In genomic region chr16:70453117-70453890, GRCh38 we compare ENCODE assay signal across 7 cellular contexts. TPM values are rescaled to one million over a fixed set of nuclear protein-coding genes. Genes with fewer than 3 reads are reported as not detected.
DNase-seq lines count a peak whose midpoint lies in the region; ATAC-seq and TF ChIP-seq lines count a peak whose summit lies in the region.

No MANE protein-coding gene starts in this region.

- no peaks in the 10 kb centered on the region for H3K9me3 Mint-ChIP-seq in activated T-helper 17 cell treated with anti-CD3 and anti-CD28 coated beads, Interleukin-2, amount 50 U/mL, for 72 hours
- no peaks in the 10 kb centered on the region for H3K9me3 Mint-ChIP-seq in stimulated activated effector memory CD8-positive, alpha-beta T cell treated with anti-CD3 and anti-CD28 coated beads, Interleukin-12 subunit alpha, Interleukin-12 subunit beta, amount 100 ng/mL, for 72 hours

- no peaks in the 10 kb centered on the region for H3K27me3 Mint-ChIP-seq in activated T-helper 17 cell treated with anti-CD3 and anti-CD28 coated beads, Interleukin-2, amount 50 U/mL, for 72 hours

- H3K4me1 Mint-ChIP-seq in activated T-helper 17 cell treated with anti-CD3 and anti-CD28 coated beads, Interleukin-2, amount 50 U/mL, for 72 hours = peaks cover 6% of the 10 kb centered on the region
- peaks cover 13% of the 10 kb centered on the region for H3K4me1 Mint-ChIP-seq in stimulated activated effector memory CD8-positive, alpha-beta T cell treated with anti-CD3 and anti-CD28 coated beads, Interleukin-12 subunit alpha, Interleukin-12 subunit beta, amount 100 ng/mL, for 72 hours

- peak overlapping the region; percentile 90 for H3K27ac Mint-ChIP-seq in activated T-helper 17 cell treated with anti-CD3 and anti-CD28 coated beads, Interleukin-2, amount 50 U/mL, for 72 hours
- peak overlapping the region; percentile 94 for H3K27ac Mint-ChIP-seq in stimulated activated effector memory CD8-positive, alpha-beta T cell treated with anti-CD3 and anti-CD28 coated beads, Interleukin-12 subunit alpha, Interleukin-12 subunit beta, amount 100 ng/mL, for 72 hours

- H3K4me3 ChIP-seq in HFF-Myc (replicated peaks; ENCODE audit: low read depth, low read length) (peak overlapping the region; percentile 83), iPS-11a (ENCODE audit: low read depth, low read length) (peak overlapping the region; percentile 75)

- intact Hi-C loops in head of caudate nucleus (cut with DNase I) = no loop called here

- peak overlapping the region; percentile 87 for H3K4me3 Mint-ChIP-seq in activated T-helper 17 cell treated with anti-CD3 and anti-CD28 coated beads, Interleukin-2, amount 50 U/mL, for 72 hours
- H3K4me3 Mint-ChIP-seq in stimulated activated effector memory CD8-positive, alpha-beta T cell treated with anti-CD3 and anti-CD28 coated beads, Interleukin-12 subunit alpha, Interleukin-12 subunit beta, amount 100 ng/mL, for 72 hours = peak overlapping the region; percentile 81

- no peak for DNase-seq in HFF-Myc (ENCODE audit: extremely low read depth, low read depth)
- no peak for DNase-seq in stimulated activated effector memory CD8-positive, alpha-beta T cell treated with anti-CD3 and anti-CD28 coated beads, Interleukin-12 subunit alpha, Interleukin-12 subunit beta, amount 100 ng/mL, for 72 hours (ENCODE audit: low spot score in 2 of 2)
- DNase-seq in head of caudate nucleus = no peak
- DNase-seq in hypothalamus (lab: John Stamatoyannopoulos, UW) = no peak

- H3K36me3 Mint-ChIP-seq in activated T-helper 17 cell treated with anti-CD3 and anti-CD28 coated beads, Interleukin-2, amount 50 U/mL, for 72 hours (ENCODE audit: low read depth) = no peaks in the 10 kb centered on the region
- no peaks in the 10 kb centered on the region for H3K36me3 Mint-ChIP-seq in stimulated activated effector memory CD8-positive, alpha-beta T cell treated with anti-CD3 and anti-CD28 coated beads, Interleukin-12 subunit alpha, Interleukin-12 subunit beta, amount 100 ng/mL, for 72 hours

- TF ChIP-seq CTCF in HFF-Myc (IDR thresholded peaks at IDR 0.05; ENCODE audit: low read depth, low read length, missing control alignments) = no peak

- no peak for ATAC-seq in activated T-helper 17 cell treated with anti-CD3 and anti-CD28 coated beads, Interleukin-2, amount 50 U/mL, for 72 hours (replicated peaks)
- ATAC-seq in stimulated activated effector memory CD8-positive, alpha-beta T cell treated with anti-CD3 and anti-CD28 coated beads, Interleukin-12 subunit alpha, Interleukin-12 subunit beta, amount 100 ng/mL, for 72 hours = no peak
- ATAC-seq in GM21423 (IDR thresholded peaks at IDR 0.05; ENCODE audit: unreplicated experiment) = no peak

RNA-seq across cellular contexts. Expression of gene FCSK, which starts 1.1 kb away (rescaled TPM):
- 10 to 100 TPM in 1 of 2 donors, 1 to 10 TPM in 1; 8.2 to 13.9 TPM for total RNA-seq in activated T-helper 17 cell treated with anti-CD3 and anti-CD28 coated beads, Interleukin-2, amount 50 U/mL, for 72 hours

RNA-seq across cellular contexts. Expression of gene ST3GAL2, which starts 14.4 kb away (rescaled TPM):
- total RNA-seq in activated T-helper 17 cell treated with anti-CD3 and anti-CD28 coated beads, Interleukin-2, amount 50 U/mL, for 72 hours = 10 to 100 TPM; 14.5 to 18.6 TPM
